In genomic region chr6:28217890-28218289, GRCh38 we compare ENCODE assay signal across 10 cellular contexts. TPM values are rescaled to one million over a fixed set of nuclear protein-coding genes. Genes with fewer than 3 reads are reported as not detected.
DNase-seq lines count a peak whose midpoint lies in the region; ATAC-seq and TF ChIP-seq lines count a peak whose summit lies in the region.
"Had no signal": no experiment of that assay in that cellular context is flagged by ENCODE, and none has a peak within 500 bp of the region (broad histone marks: within the 10 kb centered on the region; RNA-seq: fewer than 3 reads in every experiment).

No MANE protein-coding gene starts in this region.

- H3K4me3 ChIP-seq in heart right ventricle = peak overlapping the region in 6 of 10 donors; percentile 53 to 73 (median 66)
- H3K4me3 ChIP-seq in iPS-20b (ENCODE audit: low read length) = peak overlapping the region; percentile 77; the same call in 1 of the 2 replicates
- peak overlapping the region; percentile 67 to 77 (median 71) for H3K4me3 ChIP-seq in subcutaneous abdominal adipose tissue (ENCODE audit: low read depth in 1 of 5, low read length in 5 of 5)

- no peak overlapping the region for H3K27ac ChIP-seq in heart right ventricle
- H3K27ac ChIP-seq in VCaP = peak overlapping the region; percentile 80; the same call in 1 of the 2 replicates
- H3K27ac ChIP-seq in iPS-20b (ENCODE audit: low read length) = no peak overlapping the region
- no peak overlapping the region for H3K27ac ChIP-seq in subcutaneous abdominal adipose tissue (ENCODE audit: low read depth, low read length)

- H3K4me1 ChIP-seq in heart right ventricle (peaks cover 2 to 18% (median 13%) of the 10 kb centered on the region in 9 donors), iPS-20b (ENCODE audit: insufficient read depth, low read length) (peaks cover 9% of the 10 kb centered on the region; the same call in 1 of the 2 replicates), subcutaneous abdominal adipose tissue (ENCODE audit: control insufficient read depth in 5 of 5, insufficient read depth in 5 of 5, low read length in 5 of 5) (peaks cover 3 to 19% (median 15%) of the 10 kb centered on the region in 5 donors)

- no peaks in the 10 kb centered on the region for H3K36me3 ChIP-seq in heart right ventricle
- H3K36me3 ChIP-seq in iPS-20b (ENCODE audit: insufficient read depth, low read depth, low read length) = no peaks in the 10 kb centered on the region
- no peaks in the 10 kb centered on the region for H3K36me3 ChIP-seq in subcutaneous abdominal adipose tissue (ENCODE audit: control insufficient read depth in 5 of 5, insufficient read depth in 5 of 5, low read length in 5 of 5)

- intact Hi-C loops in heart right ventricle (cut with DNase I) (loop anchor here in 3 of 10 donors (5.0 to 10.0 kb wide), 3 partner anchors 34 to 76 kb away; partner anchors contain the start of genes ZKSCAN4 (in 1 of the 3) and ZKSCAN8 (in 1 of the 3)), Right ventricle myocardium superior (cut with DNase I) (no loop called here)

- in situ Hi-C loops in ACHN (cut with HindIII; ENCODE audit: low pct_ligation_motif_present, low pct_unique_long_range_greater_than_20kb, low sequenced_read_pairs) = no loop called here

- H3K9ac ChIP-seq in iPS-20b (ENCODE audit: low read depth, low read length) = no peak overlapping the region
- no peak overlapping the region for H3K9ac ChIP-seq in subcutaneous abdominal adipose tissue (ENCODE audit: low read length in 5 of 5)

- WGBS in heart right ventricle, 2 donors = 90 to 92% methylated on average over 12 of the region's 12 CpGs

- no peak for DNase-seq in heart right ventricle
- DNase-seq in Right ventricle myocardium superior = no peak
- DNase-seq in epidermal melanocyte (ENCODE audit: insufficient read length, low spot score) = no peak
- no peak for DNase-seq in ACHN
- DNase-seq: effector CD8-positive, alpha-beta T cell had no signal

- H3K9me3 ChIP-seq in heart right ventricle = no peaks in the 10 kb centered on the region
- no peaks in the 10 kb centered on the region for H3K9me3 ChIP-seq in iPS-20b (ENCODE audit: insufficient read depth, low read depth, low read length)
- no peaks in the 10 kb centered on the region for H3K9me3 ChIP-seq in subcutaneous abdominal adipose tissue (ENCODE audit: control insufficient read depth in 5 of 5, low read length in 5 of 5)

- ATAC-seq in heart right ventricle = peak in 1 of 8 donors; percentile 17
- no peak for ATAC-seq in Right ventricle myocardium superior (ENCODE audit: poor library complexity)
- no peak for ATAC-seq in GM21447 (IDR thresholded peaks at IDR 0.05; ENCODE audit: unreplicated experiment)

- TF ChIP-seq CTCF in heart right ventricle (IDR thresholded peaks at IDR 0.05) (no peak), VCaP (conservative IDR thresholded peaks at IDR 0.05) (no peak)

- peaks cover 0 to 79% (median 56%) of the 10 kb centered on the region in 7 donors for H3K27me3 ChIP-seq in heart right ventricle
- peaks cover 93% of the 10 kb centered on the region for H3K27me3 ChIP-seq in iPS-20b (ENCODE audit: insufficient read depth, low read length)
- H3K27me3 ChIP-seq in subcutaneous abdominal adipose tissue (ENCODE audit: control insufficient read depth in 5 of 5, insufficient read depth in 4 of 5, low read length in 5 of 5) = peaks cover 0 to 26% (median 16%) of the 10 kb centered on the region in 5 donors

RNA-seq across cellular contexts. Expression of gene ZSCAN9, which starts 7.2 kb away (rescaled TPM):
- total RNA-seq in heart right ventricle = 10 to 100 TPM in 2 of 10 donors, 1 to 10 TPM in 8; 6.8 to 11.2 (median 8.8) TPM
- polyA plus RNA-seq in heart right ventricle = 10 to 100 TPM in 1 of 2 donors, 1 to 10 TPM in 1; 8.4 to 11.1 TPM
- 8.2 TPM for total RNA-seq in Right ventricle myocardium superior

RNA-seq across cellular contexts. Expression of gene ZKSCAN4, which starts 34.2 kb away (rescaled TPM):
- total RNA-seq in heart right ventricle (1 to 10 TPM in 9 of 10 donors, under 1 TPM in 1; 0.55 to 3.6 (median 2.9) TPM), Right ventricle myocardium superior (2.6 TPM)
- 1 to 10 TPM; 1.7 to 2.0 TPM for polyA plus RNA-seq in heart right ventricle

RNA-seq across cellular contexts. Expression of gene NKAPL, which starts 41.2 kb away (rescaled TPM):
- 1 to 10 TPM; 2.7 to 8.5 (median 6.5) TPM for total RNA-seq in heart right ventricle
- 1 to 10 TPM; 7.6 to 9.7 TPM for polyA plus RNA-seq in heart right ventricle
- 5.1 TPM for total RNA-seq in Right ventricle myocardium superior
- total RNA-seq: M059J had no signal

RNA-seq across cellular contexts. Expression of gene ZSCAN26, which starts 49.1 kb away (rescaled TPM):
- 10 to 100 TPM in 9 of 10 donors, 1 to 10 TPM in 1; 8.9 to 17.8 (median 12.8) TPM for total RNA-seq in heart right ventricle
- polyA plus RNA-seq in heart right ventricle = 10 to 100 TPM in 1 of 2 donors, 1 to 10 TPM in 1; 7.5 to 12.7 TPM
- total RNA-seq in Right ventricle myocardium superior = 14.0 TPM
